In genomic region chr12:27498761-27499160, GRCh38 we compare ENCODE assay signal across 21 cellular contexts. TPM values are rescaled to one million over a fixed set of nuclear protein-coding genes. Genes with fewer than 3 reads are reported as not detected.
A peak's percentile ranks its signal among the peaks of the same experiment; 100 is the strongest.
DNase-seq lines count a peak whose midpoint lies in the region; ATAC-seq, FAIRE-seq and TF ChIP-seq lines count a peak whose summit lies in the region.
"Had no signal": no experiment of that assay in that cellular context is flagged by ENCODE, and none has a peak within 500 bp of the region (broad histone marks: within the 10 kb centered on the region; RNA-seq: fewer than 3 reads in every experiment).

No MANE protein-coding gene starts in this region.

- no peak for FAIRE-seq in HepG2 (lab: Jason Lieb, UNC)
- peak; percentile 32 for FAIRE-seq in urothelium cell line (lab: Jason Lieb, UNC)

- TF ChIP-seq CTCF in HepG2 (CRISPR knock-in tag; IDR thresholded peaks at IDR 0.05) (no peak), right lobe of liver (IDR thresholded peaks at IDR 0.05) (no peak)

- no peaks in the 10 kb centered on the region for H3K9me3 ChIP-seq in HepG2 (ENCODE audit: low read length)
- no peaks in the 10 kb centered on the region for H3K9me3 ChIP-seq in right lobe of liver
- H3K9me3 ChIP-seq: adrenal gland, psoas muscle, testis had no signal

- H3K27me3 ChIP-seq in HepG2 (ENCODE audit: control insufficient read depth in 1 of 2, insufficient read depth in 2 of 2, low read length in 2 of 2) (no peaks in the 10 kb centered on the region), right lobe of liver (no peaks in the 10 kb centered on the region)
- H3K27me3 ChIP-seq: adrenal gland, testis had no signal

- H3K9ac ChIP-seq in HepG2 (ENCODE audit: insufficient read depth, low read depth, low read length): no peak overlapping the region

- POLR2A ChIA-PET in HepG2 (lab: Yijun Ruan, JAX): no interaction called here

- CTCF ChIA-PET in HepG2 (lab: Yijun Ruan, JAX; ENCODE audit: low intra/inter-chr PET ratio, low total read pairs): no interaction called here

- H3K4me1 Mint-ChIP-seq in activated T-helper 1 cell treated with anti-CD3 and anti-CD28 coated beads, Interleukin-12 subunit alpha, Interleukin-12 subunit beta, Interleukin-2, Interleukin-4 antibody, amounts not matched to agents 30 ng/mL and 10 ng/mL and 1 ng/mL, durations not matched to agents 14 hours and 24 hours and 36 hours (ENCODE audit: low read depth): peaks cover 53% of the 10 kb centered on the region
- H3K4me1 Mint-ChIP-seq: endodermal cell, nephron progenitor cell had no signal

- H3K4me3 Mint-ChIP-seq in activated T-helper 1 cell treated with anti-CD3 and anti-CD28 coated beads, Interleukin-12 subunit alpha, Interleukin-12 subunit beta, Interleukin-2, Interleukin-4 antibody, amounts not matched to agents 30 ng/mL and 10 ng/mL and 1 ng/mL, durations not matched to agents 14 hours and 24 hours and 36 hours: peak overlapping the region; percentile 12
- H3K4me3 Mint-ChIP-seq: endodermal cell, nephron progenitor cell had no signal

- H2AFZ ChIP-seq in HepG2 (ENCODE audit: low read length): no peak overlapping the region

- H3K4me3 ChIP-seq in HepG2 (replicated peaks in 1 of 3; ENCODE audit: insufficient read depth in 1 of 3, low read depth in 2 of 3, low read length in 3 of 3) (no peak overlapping the region), right lobe of liver (no peak overlapping the region)
- H3K4me3 ChIP-seq: adrenal gland, psoas muscle, testis had no signal

- peaks cover 4% of the 10 kb centered on the region for H3K9me3 Mint-ChIP-seq in activated T-helper 1 cell treated with anti-CD3 and anti-CD28 coated beads, Interleukin-12 subunit alpha, Interleukin-12 subunit beta, Interleukin-2, Interleukin-4 antibody, amounts not matched to agents 30 ng/mL and 10 ng/mL and 1 ng/mL, durations not matched to agents 14 hours and 24 hours and 36 hours
- H3K9me3 Mint-ChIP-seq: endodermal cell, nephron progenitor cell had no signal

- in situ Hi-C loops in HepG2 (cut with HindIII; ENCODE audit: extremely low pct_ligation_motif_present, low pct_unique_long_range_greater_than_20kb): no loop called here

- WGBS in HepG2 (ENCODE audit: low lambda C conversion rate): 22% methylated on average over 5 of the region's 5 CpGs
- WGBS in right lobe of liver (ENCODE audit: insufficient coverage, low coverage, low lambda C conversion rate, missing lambda C conversion rate): 64% methylated on average over 5 of the region's 5 CpGs

- peak overlapping the region; percentile 76 for H3K27ac Mint-ChIP-seq in activated T-helper 1 cell treated with anti-CD3 and anti-CD28 coated beads, Interleukin-12 subunit alpha, Interleukin-12 subunit beta, Interleukin-2, Interleukin-4 antibody, amounts not matched to agents 30 ng/mL and 10 ng/mL and 1 ng/mL, durations not matched to agents 14 hours and 24 hours and 36 hours
- H3K27ac Mint-ChIP-seq: endodermal cell, nephron progenitor cell had no signal

- no peaks in the 10 kb centered on the region for H3K79me2 ChIP-seq in HepG2 (ENCODE audit: insufficient read depth, low read length)

- ATAC-seq in HepG2 (no peak), right lobe of liver (no peak), HG03354 (IDR thresholded peaks at IDR 0.05; ENCODE audit: poor library complexity, severe bottlenecking, unreplicated experiment) (no peak), HG03095 (IDR thresholded peaks at IDR 0.05; ENCODE audit: unreplicated experiment) (no peak)
- ATAC-seq: Panc1, psoas muscle had no signal

- intact Hi-C loops in HepG2 (cut with micrococcal nuclease; ENCODE audit: unreplicated experiment) (no loop called here), right lobe of liver (cut with DNase I) (no loop called here)
- intact Hi-C loops in activated T-helper 1 cell treated with anti-CD3 and anti-CD28 coated beads, Interleukin-12 subunit alpha, Interleukin-12 subunit beta, Interleukin-2, Interleukin-4 antibody, amounts not matched to agents 30 ng/mL and 10 ng/mL and 1 ng/mL, durations not matched to agents 14 hours and 24 hours and 36 hours (cut with micrococcal nuclease): loop anchor here (1.0 to 5.0 kb wide), 8 partner anchors 26 to 755 kb away; partner anchors contain the start of genes ITPR2, PPFIBP1 and STK38L

- H3K27me3 Mint-ChIP-seq in activated T-helper 1 cell treated with anti-CD3 and anti-CD28 coated beads, Interleukin-12 subunit alpha, Interleukin-12 subunit beta, Interleukin-2, Interleukin-4 antibody, amounts not matched to agents 30 ng/mL and 10 ng/mL and 1 ng/mL, durations not matched to agents 14 hours and 24 hours and 36 hours (ENCODE audit: insufficient read depth): no peaks in the 10 kb centered on the region

- TF ChIP-seq EP300 in HepG2 (IDR thresholded peaks at IDR 0.05; ENCODE audit: low read depth in 2 of 2, low read length in 2 of 2) (no peak), HepG2 (CRISPR knock-in tag; IDR thresholded peaks at IDR 0.05; ENCODE audit: borderline replicate concordance) (no peak)

- H3K4me1 ChIP-seq in HepG2 (ENCODE audit: insufficient read depth, low read length) (no peaks in the 10 kb centered on the region), right lobe of liver (no peaks in the 10 kb centered on the region)
- H3K4me1 ChIP-seq: adrenal gland, psoas muscle, testis had no signal

- H4K20me1 ChIP-seq in HepG2 (ENCODE audit: insufficient read depth, low read length): no peaks in the 10 kb centered on the region

- peaks cover 11% of the 10 kb centered on the region for H3K36me3 Mint-ChIP-seq in activated T-helper 1 cell treated with anti-CD3 and anti-CD28 coated beads, Interleukin-12 subunit alpha, Interleukin-12 subunit beta, Interleukin-2, Interleukin-4 antibody, amounts not matched to agents 30 ng/mL and 10 ng/mL and 1 ng/mL, durations not matched to agents 14 hours and 24 hours and 36 hours (ENCODE audit: low read depth)

- no peak for DNase-seq in HepG2 (ENCODE audit: low spot score)
- no peak for DNase-seq in right lobe of liver
- DNase-seq in NCI-H146 treated with DMSO at 0.1 percent for 48 hours (lab: John Stamatoyannopoulos, UW; ENCODE audit: unreplicated experiment): peak; percentile 64
- no peak for DNase-seq in activated T-helper 1 cell treated with anti-CD3 and anti-CD28 coated beads, Interleukin-12 subunit alpha, Interleukin-12 subunit beta, Interleukin-2, Interleukin-4 antibody, amounts not matched to agents 30 ng/mL and 10 ng/mL and 1 ng/mL, durations not matched to agents 14 hours and 24 hours and 36 hours (ENCODE audit: low spot score)
- DNase-seq in urothelium cell line (ENCODE audit: low spot score): no peak
- no peak for DNase-seq in HuH-7 (ENCODE audit: low spot score)
- DNase-seq: adrenal gland; central memory CD4-positive, alpha-beta T cell; COR-L47; endodermal cell; hypothalamus; Karpas-422; NCI-H1930; NCI-H510A treated with DMSO at 0.1 percent for 48 hours; nephron progenitor cell; psoas muscle; testis had no signal

- no peak for TF ChIP-seq POLR2A in HepG2 (IDR thresholded peaks at IDR 0.05; ENCODE audit: insufficient read depth in 1 of 2, low read depth in 2 of 2, low read length in 2 of 2)
- no peak for TF ChIP-seq POLR2A in right lobe of liver (IDR thresholded peaks at IDR 0.05)

- no peaks in the 10 kb centered on the region for H3K36me3 ChIP-seq in HepG2 (replicated peaks in 1 of 2; ENCODE audit: control insufficient read depth in 1 of 2, insufficient read depth in 2 of 2, low read length in 2 of 2)
- no peaks in the 10 kb centered on the region for H3K36me3 ChIP-seq in right lobe of liver
- H3K36me3 ChIP-seq: adrenal gland had no signal

- no TSS peak for BruUV-seq in HepG2 (replicated peaks; lab: Mats Ljungman, UMichigan)

- no peak overlapping the region for H3K27ac ChIP-seq in HepG2 (ENCODE audit: extremely low read length, insufficient read depth, low read length)
- H3K27ac ChIP-seq in right lobe of liver: no peak overlapping the region
- H3K27ac ChIP-seq: adrenal gland, psoas muscle, testis had no signal

- TF ChIP-seq RAD21 in HepG2 (CRISPR knock-in tag; IDR thresholded peaks at IDR 0.05): no peak

- H3K4me2 ChIP-seq in HepG2 (ENCODE audit: low read depth, low read length): no peak overlapping the region

RNA-seq across cellular contexts. Expression of gene PPFIBP1, which starts 25.2 kb away (rescaled TPM):
- total RNA-seq in HepG2 (2016; rRNA removed; fragmentation: Illumina TruSeq; extraction: Trizol): 21.8 and 32.0 TPM in 2 replicates
- 6.2 and 6.4 TPM in 2 replicates for total RNA-seq in HepG2 (2016; cell fraction: cytosol; rRNA removed; fragmentation: Illumina TruSeq; extraction: Trizol; ENCODE audit: low read depth)
- 21.0 and 26.5 TPM in 2 replicates for total RNA-seq in HepG2 (2016; cell fraction: insoluble cytoplasmic fraction; rRNA removed; fragmentation: Illumina TruSeq; extraction: Trizol)
- total RNA-seq in HepG2 (2016; cell fraction: membrane; rRNA removed; fragmentation: Illumina TruSeq; extraction: Trizol): 8.1 and 10.1 TPM in 2 replicates
- 35.3 and 36.6 TPM in 2 replicates for total RNA-seq in HepG2 (2016; cell fraction: nucleus; rRNA removed; fragmentation: Illumina TruSeq; extraction: Trizol)
- 16.2 and 19.6 TPM in 2 replicates for polyA plus RNA-seq in HepG2 (2011; rRNA removed)
- polyA plus RNA-seq in HepG2 (2011; cell fraction: cytosol; rRNA removed): 6.6 and 10.3 TPM in 2 replicates
- 19.9 and 28.8 TPM in 2 replicates for polyA plus RNA-seq in HepG2 (2011; cell fraction: nucleus; rRNA removed)
- polyA plus RNA-seq in HepG2 (2012): 14.4 and 17.5 TPM in 2 replicates
- polyA plus RNA-seq in HepG2 (2016; cell fraction: cytosol; fragmentation: Illumina TruSeq; extraction: Trizol; ENCODE audit: low read depth): 0.42 and 0.76 TPM in 2 replicates
- 13.2 and 13.8 TPM in 2 replicates for polyA plus RNA-seq in HepG2 (2016; cell fraction: insoluble cytoplasmic fraction; fragmentation: Illumina TruSeq; extraction: Trizol; ENCODE audit: low read depth)
- polyA plus RNA-seq in HepG2 (2016; cell fraction: membrane; fragmentation: Illumina TruSeq; extraction: Trizol; ENCODE audit: low read depth): 1.9 and 2.3 TPM in 2 replicates
- polyA plus RNA-seq in HepG2 (2016; cell fraction: nucleus; fragmentation: Illumina TruSeq; extraction: Trizol; ENCODE audit: insufficient read depth, low read depth): 21.9 and 25.0 TPM in 2 replicates
- 18.5 and 40.1 TPM in 2 replicates for polyA minus RNA-seq in HepG2 (2011; rRNA and poly(A)+ RNA removed; ENCODE audit: low replicate concordance)
- polyA minus RNA-seq in HepG2 (2011; cell fraction: cytosol; rRNA and poly(A)+ RNA removed): 15.6 and 16.2 TPM in 2 replicates
- polyA minus RNA-seq in HepG2 (2011; cell fraction: nucleus; rRNA and poly(A)+ RNA removed): 89.9 and 122 TPM in 2 replicates
- 10 to 100 TPM; 24.1 to 53.9 (median 35.8) TPM for total RNA-seq in right lobe of liver
- 53.8 and 55.7 TPM in 2 replicates for total RNA-seq in activated T-helper 1 cell treated with anti-CD3 and anti-CD28 coated beads, Interleukin-12 subunit alpha, Interleukin-12 subunit beta, Interleukin-2, Interleukin-4 antibody, amounts not matched to agents 30 ng/mL and 10 ng/mL and 1 ng/mL, durations not matched to agents 14 hours and 24 hours and 36 hours

RNA-seq across cellular contexts. Expression of gene SMCO2, which starts 52.2 kb away (rescaled TPM):
- total RNA-seq in HepG2 (2016; rRNA removed; fragmentation: Illumina TruSeq; extraction: Trizol) (not detected in 2 replicates), right lobe of liver (under 1 TPM in 1 of 6 experiments, not detected in 5; 0.31 TPM)
- 0.26 TPM in 1 of 2 replicates, not detected in the other for total RNA-seq in HepG2 (2016; cell fraction: cytosol; rRNA removed; fragmentation: Illumina TruSeq; extraction: Trizol; ENCODE audit: low read depth)
- 0.13 TPM in 1 of 2 replicates, not detected in the other for total RNA-seq in HepG2 (2016; cell fraction: insoluble cytoplasmic fraction; rRNA removed; fragmentation: Illumina TruSeq; extraction: Trizol)
- 0.83 TPM in 1 of 2 replicates, not detected in the other for total RNA-seq in HepG2 (2016; cell fraction: membrane; rRNA removed; fragmentation: Illumina TruSeq; extraction: Trizol)
- total RNA-seq in HepG2 (2016; cell fraction: nucleus; rRNA removed; fragmentation: Illumina TruSeq; extraction: Trizol): 0.38 TPM in 1 of 2 replicates, not detected in the other
- 0.15 and 0.35 TPM in 2 replicates for polyA plus RNA-seq in HepG2 (2011; rRNA removed)
- polyA plus RNA-seq in HepG2 (2011; cell fraction: cytosol; rRNA removed): not detected in 2 replicates
- polyA plus RNA-seq in HepG2 (2011; cell fraction: nucleus; rRNA removed): 0.35 and 0.45 TPM in 2 replicates
- polyA plus RNA-seq in HepG2 (2012): 0.15 TPM in 1 of 2 replicates, not detected in the other
- not detected in 2 replicates for polyA plus RNA-seq in HepG2 (2016; cell fraction: cytosol; fragmentation: Illumina TruSeq; extraction: Trizol; ENCODE audit: low read depth)
- not detected in 2 replicates for polyA plus RNA-seq in HepG2 (2016; cell fraction: insoluble cytoplasmic fraction; fragmentation: Illumina TruSeq; extraction: Trizol; ENCODE audit: low read depth)
- polyA plus RNA-seq in HepG2 (2016; cell fraction: membrane; fragmentation: Illumina TruSeq; extraction: Trizol; ENCODE audit: low read depth): 0.15 TPM in 1 of 2 replicates, not detected in the other
- polyA plus RNA-seq in HepG2 (2016; cell fraction: nucleus; fragmentation: Illumina TruSeq; extraction: Trizol; ENCODE audit: insufficient read depth, low read depth): 0.52 TPM in 1 of 2 replicates, not detected in the other
- 0.34 TPM in 1 of 2 replicates, not detected in the other for polyA minus RNA-seq in HepG2 (2011; rRNA and poly(A)+ RNA removed; ENCODE audit: low replicate concordance)
- polyA minus RNA-seq in HepG2 (2011; cell fraction: cytosol; rRNA and poly(A)+ RNA removed): not detected in 2 replicates
- polyA minus RNA-seq in HepG2 (2011; cell fraction: nucleus; rRNA and poly(A)+ RNA removed): 0.99 TPM in 1 of 2 replicates, not detected in the other
- 0.99 and 1.8 TPM in 2 replicates for total RNA-seq in activated T-helper 1 cell treated with anti-CD3 and anti-CD28 coated beads, Interleukin-12 subunit alpha, Interleukin-12 subunit beta, Interleukin-2, Interleukin-4 antibody, amounts not matched to agents 30 ng/mL and 10 ng/mL and 1 ng/mL, durations not matched to agents 14 hours and 24 hours and 36 hours
- total RNA-seq: mesenteric fat pad, psoas muscle had no signal
- polyA plus RNA-seq: psoas muscle had no signal
